Comparison of ENCODE assay signal across 20 cellular contexts in the genomic region with DNA sequence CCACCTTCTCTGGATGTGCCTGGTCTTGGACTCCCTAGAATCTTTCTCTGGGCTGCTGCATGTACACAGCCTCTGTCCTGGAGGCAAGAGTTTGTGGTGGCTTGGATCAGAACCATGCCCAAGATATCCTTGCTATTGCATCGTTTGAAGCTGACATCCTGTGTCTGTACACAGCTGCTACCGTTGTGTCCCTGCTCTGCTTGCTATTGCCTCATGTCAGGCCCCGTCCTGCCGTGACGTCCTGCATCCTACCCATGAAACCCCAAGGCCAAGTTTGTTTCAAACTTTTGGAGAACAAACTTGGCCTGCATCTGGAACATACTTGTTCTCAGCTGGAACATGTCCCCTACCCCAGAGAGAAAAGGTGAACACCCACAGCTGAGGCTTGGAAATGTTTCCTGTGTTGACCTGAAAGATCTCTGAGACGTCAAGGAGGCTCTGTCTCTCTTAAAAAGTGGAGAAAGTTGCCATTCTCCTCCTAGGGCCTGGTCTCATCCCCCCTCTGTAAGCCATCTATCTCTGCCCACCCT.
A peak's percentile ranks its signal among the peaks of the same experiment; 100 is the strongest.
DNase-seq lines count a peak whose midpoint lies in the region; ATAC-seq, FAIRE-seq and TF ChIP-seq lines count a peak whose summit lies in the region.
"Had no signal": no experiment of that assay in that cellular context is flagged by ENCODE, and none has a peak within 500 bp of the region (broad histone marks: within the 10 kb centered on the region; RNA-seq: fewer than 3 reads in every experiment).

No MANE protein-coding gene starts in this region.

- FAIRE-seq in astrocyte (lab: Jason Lieb, UNC) = no peak
- FAIRE-seq: pancreas had no signal

- no peak overlapping the region for H3K4me3 ChIP-seq in astrocyte (ENCODE audit: insufficient read depth, low read depth, low read length)
- H3K4me3 ChIP-seq: adrenal gland, cardiac muscle cell, hepatocyte, pancreas, transverse colon had no signal

- H3K36me3 Mint-ChIP-seq in natural killer cell treated with Interleukin-12 subunit alpha and Interleukin-12 subunit beta and Interleukin-15 and Interleukin-18, amount 100 ng/mL, for 72 hours = no peaks in the 10 kb centered on the region
- H3K36me3 Mint-ChIP-seq in natural killer cell (no peaks in the 10 kb centered on the region), T-cell (peaks cover 22% of the 10 kb centered on the region), astrocyte (ENCODE audit: low read depth, unreplicated experiment) (peaks cover 16% of the 10 kb centered on the region), CD14-positive monocyte (peaks cover 10 to 14% of the 10 kb centered on the region in 2 donors)

- H3K4me1 Mint-ChIP-seq in natural killer cell treated with Interleukin-12 subunit alpha and Interleukin-12 subunit beta and Interleukin-15 and Interleukin-18, amount 100 ng/mL, for 72 hours (ENCODE audit: low read depth in 2 of 2) = peaks cover 17 to 20% of the 10 kb centered on the region in 2 donors
- peaks cover 13 to 19% of the 10 kb centered on the region in 2 donors for H3K4me1 Mint-ChIP-seq in natural killer cell
- peaks cover 63 to 69% (median 68%) of the 10 kb centered on the region in 3 donors for H3K4me1 Mint-ChIP-seq in T-cell
- H3K4me1 Mint-ChIP-seq in astrocyte (ENCODE audit: low read depth, unreplicated experiment) = no peaks in the 10 kb centered on the region
- H3K4me1 Mint-ChIP-seq in stimulated activated naive CD8-positive, alpha-beta T cell treated with anti-CD3 and anti-CD28 coated beads, Interleukin-15, amount 100 ng/mL, for 72 hours = peaks cover 70% of the 10 kb centered on the region
- H3K4me1 Mint-ChIP-seq in CD14-positive monocyte = peaks cover 25% of the 10 kb centered on the region

- no peak for DNase-seq in natural killer cell treated with Interleukin-12 subunit alpha and Interleukin-12 subunit beta and Interleukin-15 and Interleukin-18, amount 100 ng/mL, for 72 hours (ENCODE audit: low spot score)
- DNase-seq in natural killer cell (no peak), T-cell (peak in 1 of 34 experiments; percentile 15), astrocyte (ENCODE audit: low read depth) (no peak), CD14-positive monocyte (ENCODE audit: low spot score) (no peak)
- no peak for DNase-seq in stimulated activated naive CD8-positive, alpha-beta T cell treated with anti-CD3 and anti-CD28 coated beads, Interleukin-15, amount 100 ng/mL, for 72 hours
- DNase-seq: adrenal gland; Caco-2; H7; NCI-H1417; NCI-H524; OCI-M1; pancreas; SHP77 treated with DMSO at 0.1 percent for 48 hours; stimulated activated naive CD4-positive, alpha-beta T cell treated with Interleukin-2 at 50 U/mL for 16 hours; transverse colon had no signal

- POLR2A ChIA-PET in T-cell (lab: Charles Lee) = interaction anchor here (0.6 to 0.9 kb wide), 2 partner anchors 10 to 52 kb away, joined by 3 to 4 read pairs; no protein-coding TSS in a partner anchor

- no peaks in the 10 kb centered on the region for H3K27me3 ChIP-seq in astrocyte (ENCODE audit: insufficient read depth, low read length)
- H3K27me3 ChIP-seq: adrenal gland, cardiac muscle cell, hepatocyte, pancreas, transverse colon had no signal

- no peak overlapping the region for H2AFZ ChIP-seq in astrocyte (ENCODE audit: low read depth, low read length)
- H2AFZ ChIP-seq: hepatocyte had no signal

- H3K27ac ChIP-seq in astrocyte (ENCODE audit: low read depth, low read length) = no peak overlapping the region
- H3K27ac ChIP-seq: adrenal gland, cardiac muscle cell, hepatocyte, pancreas, transverse colon had no signal

- H3K27me3 Mint-ChIP-seq in natural killer cell treated with Interleukin-12 subunit alpha and Interleukin-12 subunit beta and Interleukin-15 and Interleukin-18, amount 100 ng/mL, for 72 hours = no peaks in the 10 kb centered on the region
- H3K27me3 Mint-ChIP-seq in natural killer cell (ENCODE audit: low read depth in 2 of 2) (no peaks in the 10 kb centered on the region), T-cell (no peaks in the 10 kb centered on the region), astrocyte (ENCODE audit: low read depth, unreplicated experiment) (no peaks in the 10 kb centered on the region), CD14-positive monocyte (ENCODE audit: low read depth in 3 of 3) (peaks cover 0 to 3% (median 0%) of the 10 kb centered on the region in 3 donors)
- no peaks in the 10 kb centered on the region for H3K27me3 Mint-ChIP-seq in stimulated activated naive CD8-positive, alpha-beta T cell treated with anti-CD3 and anti-CD28 coated beads, Interleukin-15, amount 100 ng/mL, for 72 hours

- H3K9me3 Mint-ChIP-seq in natural killer cell treated with Interleukin-12 subunit alpha and Interleukin-12 subunit beta and Interleukin-15 and Interleukin-18, amount 100 ng/mL, for 72 hours = no peaks in the 10 kb centered on the region
- H3K9me3 Mint-ChIP-seq in natural killer cell (no peaks in the 10 kb centered on the region), T-cell (no peaks in the 10 kb centered on the region), astrocyte (ENCODE audit: unreplicated experiment) (no peaks in the 10 kb centered on the region), CD14-positive monocyte (no peaks in the 10 kb centered on the region)
- no peaks in the 10 kb centered on the region for H3K9me3 Mint-ChIP-seq in stimulated activated naive CD8-positive, alpha-beta T cell treated with anti-CD3 and anti-CD28 coated beads, Interleukin-15, amount 100 ng/mL, for 72 hours

- H3K9ac ChIP-seq in astrocyte (ENCODE audit: low read length) = no peak overlapping the region

- H3K36me3 ChIP-seq in astrocyte (ENCODE audit: insufficient read depth, low read length) = no peaks in the 10 kb centered on the region
- H3K36me3 ChIP-seq: adrenal gland, cardiac muscle cell, pancreas, transverse colon had no signal

- H3K4me3 Mint-ChIP-seq in natural killer cell treated with Interleukin-12 subunit alpha and Interleukin-12 subunit beta and Interleukin-15 and Interleukin-18, amount 100 ng/mL, for 72 hours = no peak overlapping the region
- H3K4me3 Mint-ChIP-seq in natural killer cell (no peak overlapping the region), T-cell (peak overlapping the region in 1 of 3 donors; percentile 52), astrocyte (ENCODE audit: unreplicated experiment) (peak overlapping the region; percentile 50), CD14-positive monocyte (no peak overlapping the region)
- H3K4me3 Mint-ChIP-seq in stimulated activated naive CD8-positive, alpha-beta T cell treated with anti-CD3 and anti-CD28 coated beads, Interleukin-15, amount 100 ng/mL, for 72 hours = no peak overlapping the region

- no peak overlapping the region for H3K4me2 ChIP-seq in astrocyte (ENCODE audit: low read length)
- H3K4me2 ChIP-seq: hepatocyte had no signal

- H3K4me1 ChIP-seq in astrocyte (ENCODE audit: insufficient read depth, low read length) = no peaks in the 10 kb centered on the region
- H3K4me1 ChIP-seq: adrenal gland had no signal

- intact Hi-C loops in natural killer cell (cut with micrococcal nuclease) = no loop called here
- intact Hi-C loops in CD14-positive monocyte (cut with micrococcal nuclease) = no loop called here

- H3K79me2 ChIP-seq in astrocyte (ENCODE audit: insufficient read depth, low read length) = no peaks in the 10 kb centered on the region

- peak overlapping the region; percentile 67 to 80 for H3K27ac Mint-ChIP-seq in natural killer cell treated with Interleukin-12 subunit alpha and Interleukin-12 subunit beta and Interleukin-15 and Interleukin-18, amount 100 ng/mL, for 72 hours
- H3K27ac Mint-ChIP-seq in natural killer cell (no peak overlapping the region), T-cell (peak overlapping the region; percentile 57 to 83), astrocyte (ENCODE audit: unreplicated experiment) (peak overlapping the region; percentile 66), CD14-positive monocyte (peak overlapping the region in 1 of 7 donors; percentile 48)
- peak overlapping the region; percentile 47 to 92 for H3K27ac Mint-ChIP-seq in stimulated activated naive CD8-positive, alpha-beta T cell treated with anti-CD3 and anti-CD28 coated beads, Interleukin-15, amount 100 ng/mL, for 72 hours

- ATAC-seq in natural killer cell treated with Interleukin-12 subunit alpha and Interleukin-12 subunit beta and Interleukin-15 and Interleukin-18, amount 100 ng/mL, for 72 hours = peak in 1 of 2 donors; percentile 11
- no peak for ATAC-seq in natural killer cell
- peak in 2 of 4 experiments; percentile 33 to 59 for ATAC-seq in T-cell (replicated peaks in 1 of 4)
- ATAC-seq in stimulated activated naive CD8-positive, alpha-beta T cell treated with anti-CD3 and anti-CD28 coated beads, Interleukin-15, amount 100 ng/mL, for 72 hours = peak; percentile 64
- ATAC-seq in GM18520 (IDR thresholded peaks at IDR 0.05; ENCODE audit: unreplicated experiment) = no peak
- ATAC-seq in GM21381 (IDR thresholded peaks at IDR 0.05; ENCODE audit: unreplicated experiment) = no peak
- ATAC-seq: pancreas had no signal

- no peaks in the 10 kb centered on the region for H4K20me1 ChIP-seq in astrocyte (ENCODE audit: insufficient read depth, low read length)

- no peaks in the 10 kb centered on the region for H3K9me3 ChIP-seq in astrocyte (ENCODE audit: insufficient read depth, low read depth, low read length)
- H3K9me3 ChIP-seq: adrenal gland, Caco-2, pancreas, transverse colon had no signal

- CTCF ChIA-PET in T-cell (lab: Charles Lee) = interaction anchor here in 1 of 2 donors (0.6 kb wide), 1 partner anchor 25 kb away, joined by 3 read pairs; no protein-coding TSS in a partner anchor

- TF ChIP-seq CTCF in natural killer cell (IDR thresholded peaks at IDR 0.05) = no peak
- no peak for TF ChIP-seq CTCF in astrocyte (IDR thresholded peaks at IDR 0.05; ENCODE audit: insufficient read depth, low read depth, low read length)
- no peak for TF ChIP-seq CTCF in CD14-positive monocyte (IDR thresholded peaks at IDR 0.05)

Comparison
In these comparisons a context has a peak if more than half of its experiments do, and no peak if none do; other contexts are left out.
1. H3K27ac Mint-ChIP-seq: peak in natural killer cell treated with Interleukin-12 subunit alpha and Interleukin-12 subunit beta and Interleukin-15 and Interleukin-18, amount 100 ng/mL, for 72 hours (2 of 2), T-cell (2 of 2), astrocyte (single experiment) and stimulated activated naive CD8-positive, alpha-beta T cell treated with anti-CD3 and anti-CD28 coated beads, Interleukin-15, amount 100 ng/mL, for 72 hours (2 of 2); none in natural killer cell (0 of 2).